Comparison of ENCODE assay signal across 12 cellular contexts in the genomic region with DNA sequence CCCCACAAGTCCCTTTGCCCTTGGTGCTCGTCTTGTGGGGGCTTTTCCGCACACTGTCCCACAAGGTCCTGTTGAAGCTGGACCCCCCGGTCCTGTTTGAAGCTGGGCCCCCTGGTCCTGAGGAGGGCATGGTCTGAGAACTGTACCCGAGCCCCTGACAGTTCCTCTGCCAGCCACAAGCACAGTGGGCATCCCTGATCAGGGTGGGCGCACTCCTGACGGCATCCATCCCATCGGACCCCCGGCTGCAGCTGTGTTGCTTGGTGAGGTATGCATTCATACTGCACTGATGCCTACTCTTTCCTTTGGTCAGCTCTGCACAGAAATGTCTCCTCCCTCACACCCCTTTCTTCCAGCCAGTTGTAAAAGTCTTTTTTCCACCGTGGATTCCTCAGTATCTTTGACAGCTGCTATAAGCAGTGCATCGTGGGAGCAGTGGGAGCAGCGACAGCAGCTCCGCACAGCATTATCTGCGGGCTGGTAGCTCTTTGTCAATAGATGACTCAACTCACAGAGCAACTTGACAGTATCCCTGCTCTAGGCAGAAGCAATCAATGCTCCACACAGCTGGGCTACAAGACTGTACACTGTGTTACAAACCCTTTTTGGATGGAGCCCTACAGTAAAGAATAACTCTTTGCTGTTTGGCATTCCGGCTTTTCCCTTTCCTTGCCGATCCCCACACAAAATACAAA.
A peak's percentile ranks its signal among the peaks of the same experiment; 100 is the strongest.
DNase-seq lines count a peak whose midpoint lies in the region; ATAC-seq and TF ChIP-seq lines count a peak whose summit lies in the region.
"Had no signal": no experiment of that assay in that cellular context is flagged by ENCODE, and none has a peak within 500 bp of the region (broad histone marks: within the 10 kb centered on the region; RNA-seq: fewer than 3 reads in every experiment).

No MANE protein-coding gene starts in this region.

- H3K27me3 ChIP-seq in gastroesophageal sphincter (no peaks in the 10 kb centered on the region), neural progenitor cell (no peaks in the 10 kb centered on the region), WERI-Rb-1 (ENCODE audit: insufficient read depth, low read depth, severe bottlenecking) (no peaks in the 10 kb centered on the region)
- H3K27me3 ChIP-seq: BLaER1 treated with 17β-estradiol and CSF1 and Interleukin-3, amounts not matched to agents 10 nM and 100 nM had no signal

- no peak for TF ChIP-seq EP300 in gastroesophageal sphincter (IDR thresholded peaks at IDR 0.05)

- H3K27ac Mint-ChIP-seq in neural progenitor cell: no peak overlapping the region
- H3K27ac Mint-ChIP-seq in T-helper 2 cell treated with Interferon-gamma antibody and Interleukin-4, amounts not matched to agents 5 μg/mL and 100 μg/mL, for 36 hours: no peak overlapping the region
- H3K27ac Mint-ChIP-seq: stimulated activated naive CD8-positive, alpha-beta T cell treated with anti-CD3 and anti-CD28 coated beads, Interleukin-15, Interleukin-2, amounts not matched to agents 100 ng/mL and 50 ng/mL, for 24 hours had no signal

- H3K27ac ChIP-seq in RWPE1 (no peak overlapping the region), gastroesophageal sphincter (peak overlapping the region in 1 of 4 donors; percentile 17), neural progenitor cell (no peak overlapping the region), WERI-Rb-1 (no peak overlapping the region)
- H3K27ac ChIP-seq: BLaER1 treated with 17β-estradiol and CSF1 and Interleukin-3, amounts not matched to agents 10 nM and 100 nM; SK-N-MC had no signal

- DNase-seq in AG08395 (ENCODE audit: low spot score) (peak; percentile 25), RWPE1 (ENCODE audit: low spot score) (peak; percentile 1), neural progenitor cell (ENCODE audit: low spot score) (peak; percentile 37), NCI-H2107 (lab: John Stamatoyannopoulos, UW) (no peak), DMS153 (lab: John Stamatoyannopoulos, UW) (no peak), WERI-Rb-1 (no peak)
- no peak for DNase-seq in T-helper 2 cell treated with Interferon-gamma antibody and Interleukin-4, amounts not matched to agents 5 μg/mL and 100 μg/mL, for 36 hours (ENCODE audit: low spot score)
- DNase-seq: activated T-cell treated with anti-CD3 and anti-CD28 coated beads for 4 hours had no signal

- H3K79me2 ChIP-seq in neural progenitor cell (ENCODE audit: low read depth): no peaks in the 10 kb centered on the region

- peaks cover 6% of the 10 kb centered on the region for H3K4me1 Mint-ChIP-seq in neural progenitor cell
- no peaks in the 10 kb centered on the region for H3K4me1 Mint-ChIP-seq in T-helper 2 cell treated with Interferon-gamma antibody and Interleukin-4, amounts not matched to agents 5 μg/mL and 100 μg/mL, for 36 hours (ENCODE audit: low read depth)

- H3K36me3 Mint-ChIP-seq in neural progenitor cell: no peaks in the 10 kb centered on the region
- no peaks in the 10 kb centered on the region for H3K36me3 Mint-ChIP-seq in T-helper 2 cell treated with Interferon-gamma antibody and Interleukin-4, amounts not matched to agents 5 μg/mL and 100 μg/mL, for 36 hours (ENCODE audit: low read depth)

- H3K9me3 ChIP-seq in gastroesophageal sphincter: no peaks in the 10 kb centered on the region
- no peaks in the 10 kb centered on the region for H3K9me3 ChIP-seq in neural progenitor cell (ENCODE audit: low read depth)
- no peaks in the 10 kb centered on the region for H3K9me3 ChIP-seq in WERI-Rb-1 (ENCODE audit: severe bottlenecking)
- H3K9me3 ChIP-seq: BLaER1 treated with 17β-estradiol and CSF1 and Interleukin-3, amounts not matched to agents 10 nM and 100 nM had no signal

- no peak overlapping the region for H3K4me3 Mint-ChIP-seq in neural progenitor cell
- H3K4me3 Mint-ChIP-seq in T-helper 2 cell treated with Interferon-gamma antibody and Interleukin-4, amounts not matched to agents 5 μg/mL and 100 μg/mL, for 36 hours: no peak overlapping the region
- H3K4me3 Mint-ChIP-seq: stimulated activated naive CD8-positive, alpha-beta T cell treated with anti-CD3 and anti-CD28 coated beads, Interleukin-15, Interleukin-2, amounts not matched to agents 100 ng/mL and 50 ng/mL, for 24 hours had no signal

- no peak for TF ChIP-seq POLR2A in gastroesophageal sphincter (IDR thresholded peaks at IDR 0.05)

- H3K4me1 ChIP-seq in gastroesophageal sphincter (peaks cover 0 to 10% (median 0%) of the 10 kb centered on the region in 3 donors), neural progenitor cell (no peaks in the 10 kb centered on the region)
- H3K4me1 ChIP-seq: BLaER1 treated with 17β-estradiol and CSF1 and Interleukin-3, amounts not matched to agents 10 nM and 100 nM had no signal

- TF ChIP-seq CTCF in RWPE1 (conservative IDR thresholded peaks at IDR 0.05; ENCODE audit: low read depth) (no peak), gastroesophageal sphincter (IDR thresholded peaks at IDR 0.05) (no peak), neural progenitor cell (IDR thresholded peaks at IDR 0.05) (no peak), WERI-Rb-1 (IDR thresholded peaks at IDR 0.05; ENCODE audit: low read depth, low read length) (no peak)

- peak overlapping the region; percentile 27 for H3K4me2 ChIP-seq in neural progenitor cell
- H3K4me2 ChIP-seq: BLaER1 treated with 17β-estradiol and CSF1 and Interleukin-3, amounts not matched to agents 10 nM and 100 nM had no signal

- H3K9ac ChIP-seq in neural progenitor cell: no peak overlapping the region
- H3K9ac ChIP-seq: BLaER1 treated with 17β-estradiol and CSF1 and Interleukin-3, amounts not matched to agents 10 nM and 100 nM had no signal

- POLR2A ChIA-PET in RWPE1 (lab: Yijun Ruan, JAX; ENCODE audit: low non-redundant PET): no interaction called here

- WGBS in gastroesophageal sphincter (ENCODE audit: low coverage in 1 of 2), 2 donors: 40 to 48% methylated on average over 3 to 8 of the region's 15 CpGs

- no peaks in the 10 kb centered on the region for H3K27me3 Mint-ChIP-seq in neural progenitor cell (ENCODE audit: insufficient read depth, low read depth)
- no peaks in the 10 kb centered on the region for H3K27me3 Mint-ChIP-seq in T-helper 2 cell treated with Interferon-gamma antibody and Interleukin-4, amounts not matched to agents 5 μg/mL and 100 μg/mL, for 36 hours (ENCODE audit: low read depth)
- H3K27me3 Mint-ChIP-seq: stimulated activated naive CD8-positive, alpha-beta T cell treated with anti-CD3 and anti-CD28 coated beads, Interleukin-15, Interleukin-2, amounts not matched to agents 100 ng/mL and 50 ng/mL, for 24 hours had no signal

- no peaks in the 10 kb centered on the region for H4K20me1 ChIP-seq in neural progenitor cell (ENCODE audit: low read depth)
- H4K20me1 ChIP-seq: BLaER1 treated with 17β-estradiol and CSF1 and Interleukin-3, amounts not matched to agents 10 nM and 100 nM had no signal

- H3K9me3 Mint-ChIP-seq in neural progenitor cell: no peaks in the 10 kb centered on the region
- H3K9me3 Mint-ChIP-seq in T-helper 2 cell treated with Interferon-gamma antibody and Interleukin-4, amounts not matched to agents 5 μg/mL and 100 μg/mL, for 36 hours: peaks cover 4% of the 10 kb centered on the region
- H3K9me3 Mint-ChIP-seq: stimulated activated naive CD8-positive, alpha-beta T cell treated with anti-CD3 and anti-CD28 coated beads, Interleukin-15, Interleukin-2, amounts not matched to agents 100 ng/mL and 50 ng/mL, for 24 hours had no signal

- peak overlapping the region; percentile 10 to 41 for H3K4me3 ChIP-seq in gastroesophageal sphincter
- H3K4me3 ChIP-seq in neural progenitor cell: no peak overlapping the region
- no peak overlapping the region for H3K4me3 ChIP-seq in WERI-Rb-1 (ENCODE audit: low read depth, low read length)
- H3K4me3 ChIP-seq: BLaER1 treated with 17β-estradiol and CSF1 and Interleukin-3, amounts not matched to agents 10 nM and 100 nM; SK-N-MC had no signal

- no peaks in the 10 kb centered on the region for H3K36me3 ChIP-seq in gastroesophageal sphincter
- no peaks in the 10 kb centered on the region for H3K36me3 ChIP-seq in neural progenitor cell
- H3K36me3 ChIP-seq in WERI-Rb-1: no peaks in the 10 kb centered on the region
- H3K36me3 ChIP-seq: BLaER1 treated with 17β-estradiol and CSF1 and Interleukin-3, amounts not matched to agents 10 nM and 100 nM had no signal

- ATAC-seq in gastroesophageal sphincter: peak; percentile 60

- no peaks in the 10 kb centered on the region for H3F3A ChIP-seq in neural progenitor cell (ENCODE audit: low read depth)

- H2AFZ ChIP-seq in neural progenitor cell (replicated peaks): peak overlapping the region; percentile 90

- CTCF ChIA-PET in RWPE1 (lab: Yijun Ruan, JAX): no interaction called here

Comparison
In these comparisons a context has a peak if more than half of its experiments do, and no peak if none do; other contexts are left out.
1. DNase-seq: peak in AG08395 (single experiment), RWPE1 (single experiment) and neural progenitor cell (single experiment); none in NCI-H2107 (single experiment), DMS153 (single experiment), WERI-Rb-1 (single experiment) and T-helper 2 cell treated with Interferon-gamma antibody and Interleukin-4, amounts not matched to agents 5 μg/mL and 100 μg/mL, for 36 hours (single experiment).
2. H3K4me3 ChIP-seq: peak in gastroesophageal sphincter (2 of 2); none in neural progenitor cell (single experiment) and WERI-Rb-1 (single experiment).